In genomic region chr3:22089284-22089683, GRCh38 we compare ENCODE assay signal across 8 cellular contexts.
DNase-seq lines count a peak whose midpoint lies in the region; ATAC-seq, FAIRE-seq and TF ChIP-seq lines count a peak whose summit lies in the region.

No MANE protein-coding gene starts in this region.

- H4K20me1 ChIP-seq in HepG2 (ENCODE audit: insufficient read depth, low read length), result no peaks in the 10 kb centered on the region

- peaks cover 0 to 2% (median 0%) of the 10 kb centered on the region in 9 donors for H3K4me1 ChIP-seq in heart right ventricle
- no peaks in the 10 kb centered on the region for H3K4me1 ChIP-seq in HAP-1
- no peaks in the 10 kb centered on the region for H3K4me1 ChIP-seq in HepG2 (ENCODE audit: insufficient read depth, low read length)

- no peak overlapping the region for H3K27ac Mint-ChIP-seq in activated CD4-positive, alpha-beta T cell treated with anti-CD3 and anti-CD28 coated beads, Interleukin-2, amount 10 ng/mL, durations not matched to agents 7 days and 5 days

- TF ChIP-seq CTCF in heart right ventricle (IDR thresholded peaks at IDR 0.05) (peak in 7 of 9 donors; percentile 19 to 51 (median 34)), VCaP (conservative IDR thresholded peaks at IDR 0.05) (peak; percentile 88), HepG2 (CRISPR knock-in tag; IDR thresholded peaks at IDR 0.05) (peak; percentile 67)

- peak in 1 of 8 donors; percentile 39 for ATAC-seq in heart right ventricle
- ATAC-seq in left cardiac atrium, result no peak
- peak; percentile 70 for ATAC-seq in HepG2

- no peaks in the 10 kb centered on the region for H3K27me3 Mint-ChIP-seq in activated CD4-positive, alpha-beta T cell treated with anti-CD3 and anti-CD28 coated beads, Interleukin-2, amount 10 ng/mL, durations not matched to agents 7 days and 5 days

- CTCF ChIA-PET in HepG2 (lab: Yijun Ruan, JAX; ENCODE audit: low intra/inter-chr PET ratio, low total read pairs), result interaction anchor here (1.1 kb wide), 1 partner anchor 28 kb away, joined by 5 read pairs; no protein-coding TSS in a partner anchor
- CTCF ChIA-PET in activated CD4-positive, alpha-beta T cell treated with anti-CD3 and anti-CD28 coated beads, Interleukin-2, amount 10 ng/mL, durations not matched to agents 7 days and 5 days (lab: Charles Lee), result no interaction called here

- peak; percentile 16; the same call in 1 of the 2 replicates for TF ChIP-seq RAD21 in HepG2 (CRISPR knock-in tag; IDR thresholded peaks at IDR 0.05)

- intact Hi-C loops in heart right ventricle (cut with DNase I) (no loop called here), left cardiac atrium (cut with DNase I) (no loop called here), HepG2 (cut with micrococcal nuclease; ENCODE audit: unreplicated experiment) (loop anchor here (1.0 to 5.0 kb wide), 2 partner anchors 28 to 473 kb away; no protein-coding TSS in a partner anchor)

- WGBS in heart right ventricle, 2 donors, result 18 to 23% methylated on average over 4 of the region's 4 CpGs
- WGBS in HepG2 (ENCODE audit: low lambda C conversion rate), result 4% methylated on average over 4 of the region's 4 CpGs

- no peak for DNase-seq in heart right ventricle
- no peak for DNase-seq in left cardiac atrium
- peak; percentile 10 to 19 for DNase-seq in HAP-1 (ENCODE audit: low spot score in 2 of 2)
- peak; percentile 8 for DNase-seq in LHCN-M2 (ENCODE audit: low read depth)
- DNase-seq in HepG2 (ENCODE audit: low spot score), result peak; percentile 23
- DNase-seq in activated CD4-positive, alpha-beta T cell treated with anti-CD3 and anti-CD28 coated beads, Interleukin-2, amount 10 ng/mL, durations not matched to agents 7 days and 5 days, result no peak
- DNase-seq in NCI-H1930 (lab: John Stamatoyannopoulos, UW), result no peak

- no peak overlapping the region for H2AFZ ChIP-seq in HepG2 (ENCODE audit: low read length)

- H3K9me3 ChIP-seq in heart right ventricle (no peaks in the 10 kb centered on the region), HAP-1 (no peaks in the 10 kb centered on the region), HepG2 (ENCODE audit: low read length) (no peaks in the 10 kb centered on the region)

- no peaks in the 10 kb centered on the region for H3K4me1 Mint-ChIP-seq in activated CD4-positive, alpha-beta T cell treated with anti-CD3 and anti-CD28 coated beads, Interleukin-2, amount 10 ng/mL, durations not matched to agents 7 days and 5 days

- FAIRE-seq in HepG2 (lab: Jason Lieb, UNC), result peak; percentile 21

- H3K27me3 ChIP-seq in heart right ventricle (no peaks in the 10 kb centered on the region), HAP-1 (ENCODE audit: low read depth) (no peaks in the 10 kb centered on the region), HepG2 (ENCODE audit: control insufficient read depth in 1 of 2, insufficient read depth in 2 of 2, low read length in 2 of 2) (no peaks in the 10 kb centered on the region)

- BruUV-seq in HepG2 (replicated peaks; lab: Mats Ljungman, UMichigan), result no TSS peak

- in situ Hi-C loops in HAP-1 (cut with MboI; ENCODE audit: low sequenced_read_pairs) (no loop called here), HepG2 (cut with HindIII; ENCODE audit: extremely low pct_ligation_motif_present, low pct_unique_long_range_greater_than_20kb) (loop anchor here (25.0 kb wide), 1 partner anchor 873 kb away; no protein-coding TSS in a partner anchor)

- POLR2A ChIA-PET in HepG2 (lab: Yijun Ruan, JAX), result no interaction called here
- POLR2A ChIA-PET in activated CD4-positive, alpha-beta T cell treated with anti-CD3 and anti-CD28 coated beads, Interleukin-2, amount 10 ng/mL, durations not matched to agents 7 days and 5 days (lab: Charles Lee), result no interaction called here

- H3K4me3 Mint-ChIP-seq in activated CD4-positive, alpha-beta T cell treated with anti-CD3 and anti-CD28 coated beads, Interleukin-2, amount 10 ng/mL, durations not matched to agents 7 days and 5 days, result no peak overlapping the region

- no peak overlapping the region for H3K27ac ChIP-seq in heart right ventricle
- H3K27ac ChIP-seq in VCaP, result no peak overlapping the region
- no peak overlapping the region for H3K27ac ChIP-seq in HepG2 (ENCODE audit: extremely low read length, insufficient read depth, low read length)

- no peaks in the 10 kb centered on the region for H3K79me2 ChIP-seq in HepG2 (ENCODE audit: insufficient read depth, low read length)

- no peak overlapping the region; the same call in 1 of the 2 replicates for H3K4me2 ChIP-seq in HepG2 (ENCODE audit: low read depth, low read length)

- no peaks in the 10 kb centered on the region for H3K36me3 ChIP-seq in heart right ventricle
- no peaks in the 10 kb centered on the region for H3K36me3 ChIP-seq in HAP-1 (replicated peaks)
- no peaks in the 10 kb centered on the region for H3K36me3 ChIP-seq in HepG2 (replicated peaks in 1 of 2; ENCODE audit: control insufficient read depth in 1 of 2, insufficient read depth in 2 of 2, low read length in 2 of 2)

- H3K9me3 Mint-ChIP-seq in activated CD4-positive, alpha-beta T cell treated with anti-CD3 and anti-CD28 coated beads, Interleukin-2, amount 10 ng/mL, durations not matched to agents 7 days and 5 days, result no peaks in the 10 kb centered on the region

- H3K36me3 Mint-ChIP-seq in activated CD4-positive, alpha-beta T cell treated with anti-CD3 and anti-CD28 coated beads, Interleukin-2, amount 10 ng/mL, durations not matched to agents 7 days and 5 days (ENCODE audit: low read depth), result no peaks in the 10 kb centered on the region

- H3K9ac ChIP-seq in HepG2 (ENCODE audit: insufficient read depth, low read depth, low read length), result no peak overlapping the region

- no peak for TF ChIP-seq POLR2A in HepG2 (IDR thresholded peaks at IDR 0.05; ENCODE audit: insufficient read depth in 1 of 2, low read depth in 2 of 2, low read length in 2 of 2)

- TF ChIP-seq EP300 in HepG2 (IDR thresholded peaks at IDR 0.05; ENCODE audit: low read depth in 2 of 2, low read length in 2 of 2) (no peak), HepG2 (CRISPR knock-in tag; IDR thresholded peaks at IDR 0.05; ENCODE audit: borderline replicate concordance) (no peak)

- no peak overlapping the region for H3K4me3 ChIP-seq in heart right ventricle
- H3K4me3 ChIP-seq in HAP-1, result no peak overlapping the region
- H3K4me3 ChIP-seq in HepG2 (replicated peaks in 1 of 3; ENCODE audit: insufficient read depth in 1 of 3, low read depth in 2 of 3, low read length in 3 of 3), result no peak overlapping the region

TF ChIP-seq in HepG2, 621 proteins besides CTCF, POLR2A, EP300 and RAD21 (continues in another document):
- TF ChIP-seq FOXP1 (IDR thresholded peaks at IDR 0.05) (no peak), FOXP1 (CRISPR knock-in tag; IDR thresholded peaks at IDR 0.05) (no peak), ELF3 (CRISPR knock-in tag; IDR thresholded peaks at IDR 0.05) (peak; percentile 89), RNF219 (CRISPR knock-in tag; IDR thresholded peaks at IDR 0.05) (no peak), SMC3 (IDR thresholded peaks at IDR 0.05; ENCODE audit: low read length) (peak; percentile 27; the same call in 1 of the 2 replicates), ZNF839 (CRISPR knock-in tag; IDR thresholded peaks at IDR 0.05; ENCODE audit: borderline replicate concordance) (no peak), HOXA7 (CRISPR knock-in tag; IDR thresholded peaks at IDR 0.05) (no peak), TEF (CRISPR knock-in tag; IDR thresholded peaks at IDR 0.05) (no peak), ZSCAN31 (CRISPR knock-in tag; IDR thresholded peaks at IDR 0.05; ENCODE audit: low read depth) (no peak), DR1 (CRISPR knock-in tag; IDR thresholded peaks at IDR 0.05) (no peak), ZMAT5 (CRISPR knock-in tag; IDR thresholded peaks at IDR 0.05; ENCODE audit: borderline replicate concordance, low read depth) (no peak), ZNF362 (CRISPR knock-in tag; IDR thresholded peaks at IDR 0.05; ENCODE audit: borderline replicate concordance) (no peak), ZNF605 (CRISPR knock-in tag; IDR thresholded peaks at IDR 0.05) (no peak), STAG1 (CRISPR knock-in tag; IDR thresholded peaks at IDR 0.05) (peak; percentile 69)

Comparison
In these comparisons a context has a peak if more than half of its experiments do, and no peak if none do; other contexts are left out.
1. DNase-seq: peak in HAP-1 (2 of 2), LHCN-M2 (single experiment) and HepG2 (single experiment); none in heart right ventricle (0 of 2), left cardiac atrium (single experiment), activated CD4-positive, alpha-beta T cell treated with anti-CD3 and anti-CD28 coated beads, Interleukin-2, amount 10 ng/mL, durations not matched to agents 7 days and 5 days (single experiment) and NCI-H1930 (0 of 2).
2. CTCF ChIP-seq: peak in every context shown above with its lines; median percentile 88 in VCaP; 67 in HepG2; 34 in heart right ventricle.